Comparison of ENCODE assay signal across 1 cellular context in genomic region chr11:1083621-1084551, GRCh38.
TF ChIP-seq lines count a peak whose summit lies in the region.

No MANE protein-coding gene starts in this region.

TF ChIP-seq in GM12891, 5 proteins besides CTCF, POLR2A, EP300 and RAD21 (continued from another document):
- no peak for TF ChIP-seq POU2F2 (IDR thresholded peaks at IDR 0.05; ENCODE audit: low read depth, low read length)
